In genomic region chr10:124287791-124288190, GRCh38 we compare ENCODE assay signal across 20 cellular contexts.
"Had no signal": no experiment of that assay in that cellular context is flagged by ENCODE, and none has a peak within 500 bp of the region (broad histone marks: within the 10 kb centered on the region; RNA-seq: fewer than 3 reads in every experiment).

No MANE protein-coding gene starts in this region.

- H3K4me1 ChIP-seq: gastrocnemius medialis, right lobe of liver, thyroid gland had no signal

- H3K27ac ChIP-seq: gastrocnemius medialis, ovary, right lobe of liver, thyroid gland had no signal

- ATAC-seq: esophagus mucosa; gastrocnemius medialis; left ventricle myocardium superior; mucosa of descending colon; right lobe of liver; SK-N-SH treated with all-trans-retinoic acid at 6 μM for 48 hours; stimulated activated memory B cell treated with anti-CD40 and anti-IgM and Interleukin-4, amounts not matched to agents 10 μg/mL and 1 μg/mL and 100 μg/mL, for 72 hours had no signal

- H3K9me3 ChIP-seq: gastrocnemius medialis, mucosa of descending colon, ovary, right lobe of liver, thyroid gland had no signal

- H3K27me3 ChIP-seq: gastrocnemius medialis, ovary, right lobe of liver, thyroid gland had no signal

- H3K27me3 Mint-ChIP-seq: stimulated activated memory B cell treated with anti-CD40 and anti-IgM and Interleukin-4, amounts not matched to agents 10 μg/mL and 1 μg/mL and 100 μg/mL, for 72 hours had no signal

- H3K4me3 ChIP-seq: gastrocnemius medialis, mucosa of descending colon, ovary, right lobe of liver, thyroid gland had no signal

- H3K27ac Mint-ChIP-seq: activated naive CD4-positive, alpha-beta T cell treated with anti-CD3 and anti-CD28 coated beads for 36 hours; activated T-helper 1 cell treated with anti-CD3 and anti-CD28 coated beads, Interleukin-12 subunit alpha, Interleukin-12 subunit beta, Interleukin-2, Interleukin-4 antibody, amounts not matched to agents 30 ng/mL and 10 ng/mL and 1 ng/mL, durations not matched to agents 14 hours and 24 hours and 36 hours; stimulated activated memory B cell treated with anti-CD40 and anti-IgM and Interleukin-4, amounts not matched to agents 10 μg/mL and 1 μg/mL and 100 μg/mL, for 72 hours had no signal

- DNase-seq: activated CD4-positive, alpha-beta T cell treated with anti-CD3 and anti-CD28 coated beads, Interleukin-2, amount 50 U/mL, for 4 hours; activated CD4-positive, CD25-positive, alpha-beta regulatory T cell treated with anti-CD3 and anti-CD28 coated beads, Interleukin-2, amount 50 U/mL, for 72 hours; activated naive CD4-positive, alpha-beta T cell treated with anti-CD3 and anti-CD28 coated beads for 36 hours; central memory CD4-positive, alpha-beta T cell; cortex of kidney; gastrocnemius medialis; left ventricle myocardium superior; mucosa of descending colon; naive B cell; stimulated activated CD4-positive, alpha-beta T cell treated with anti-CD3 and anti-CD28 coated beads, Interleukin-4, amount 100 ng/mL, for 4 hours; T1000; thyroid gland had no signal

- H3K4me3 Mint-ChIP-seq: activated naive CD4-positive, alpha-beta T cell treated with anti-CD3 and anti-CD28 coated beads for 36 hours; activated T-helper 1 cell treated with anti-CD3 and anti-CD28 coated beads, Interleukin-12 subunit alpha, Interleukin-12 subunit beta, Interleukin-2, Interleukin-4 antibody, amounts not matched to agents 30 ng/mL and 10 ng/mL and 1 ng/mL, durations not matched to agents 14 hours and 24 hours and 36 hours; brain; stimulated activated memory B cell treated with anti-CD40 and anti-IgM and Interleukin-4, amounts not matched to agents 10 μg/mL and 1 μg/mL and 100 μg/mL, for 72 hours had no signal

- H3K36me3 ChIP-seq: gastrocnemius medialis, ovary, right lobe of liver, thyroid gland had no signal

- H3K36me3 Mint-ChIP-seq: brain; naive B cell; stimulated activated memory B cell treated with anti-CD40 and anti-IgM and Interleukin-4, amounts not matched to agents 10 μg/mL and 1 μg/mL and 100 μg/mL, for 72 hours had no signal

- H3K9me3 Mint-ChIP-seq: activated naive CD4-positive, alpha-beta T cell treated with anti-CD3 and anti-CD28 coated beads for 36 hours; activated T-helper 1 cell treated with anti-CD3 and anti-CD28 coated beads, Interleukin-12 subunit alpha, Interleukin-12 subunit beta, Interleukin-2, Interleukin-4 antibody, amounts not matched to agents 30 ng/mL and 10 ng/mL and 1 ng/mL, durations not matched to agents 14 hours and 24 hours and 36 hours; brain; stimulated activated memory B cell treated with anti-CD40 and anti-IgM and Interleukin-4, amounts not matched to agents 10 μg/mL and 1 μg/mL and 100 μg/mL, for 72 hours had no signal

- FAIRE-seq: urothelium cell line had no signal
